9 cellular contexts compared by ENCODE assay signal in the genomic region with DNA sequence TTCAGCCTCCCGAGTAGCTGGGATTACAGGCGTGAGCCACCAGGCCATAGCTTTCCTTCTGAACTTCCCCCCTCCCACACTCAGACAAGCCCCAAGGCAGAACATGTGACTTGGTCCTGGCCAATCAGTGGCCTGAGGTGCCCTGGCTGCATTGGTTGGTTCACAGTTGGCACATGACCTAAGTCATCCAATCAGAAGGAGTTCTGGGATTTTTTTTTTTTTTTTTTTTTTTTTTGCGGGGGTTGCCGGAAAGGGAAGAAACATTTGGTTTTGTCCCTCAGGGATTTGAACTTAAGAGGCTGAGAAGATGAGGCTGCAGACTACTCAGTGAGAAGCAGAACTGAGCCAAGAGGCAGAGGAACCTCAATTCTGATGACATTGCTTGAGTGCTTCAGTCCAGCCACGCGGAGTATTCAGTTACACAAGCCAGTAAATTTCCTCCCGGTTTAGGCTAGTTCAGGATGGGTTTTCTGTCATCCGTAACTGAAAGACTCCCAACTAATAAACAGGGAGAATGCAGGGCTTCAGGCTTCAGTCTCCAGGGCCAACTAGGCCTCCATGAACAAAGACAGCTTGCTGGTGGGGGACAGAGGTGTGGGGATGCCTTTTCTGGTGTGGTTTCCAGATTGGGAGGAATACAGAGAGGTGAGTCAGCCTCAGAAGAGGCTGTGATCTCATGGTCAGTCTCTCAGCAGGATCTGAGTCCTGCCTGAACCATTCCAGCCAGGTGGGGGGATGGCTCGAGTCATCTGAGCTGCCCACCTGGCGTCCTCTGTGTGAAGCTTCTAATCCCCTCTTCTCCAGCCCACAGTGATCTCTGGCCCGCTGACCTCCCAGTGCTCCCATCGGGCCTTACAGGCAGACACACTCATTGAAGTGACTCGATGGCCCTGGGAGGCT. TPM values are rescaled to one million over a fixed set of nuclear protein-coding genes. Genes with fewer than 3 reads are reported as not detected.
A peak's percentile ranks its signal among the peaks of the same experiment; 100 is the strongest.
DNase-seq lines count a peak whose midpoint lies in the region; ATAC-seq and TF ChIP-seq lines count a peak whose summit lies in the region.
"Had no signal": no experiment of that assay in that cellular context is flagged by ENCODE, and none has a peak within 500 bp of the region (broad histone marks: within the 10 kb centered on the region; RNA-seq: fewer than 3 reads in every experiment).

No MANE protein-coding gene starts in this region.

- H2AFZ ChIP-seq in smooth muscle cell (ENCODE audit: low read depth) = no peak overlapping the region

- peaks cover 32% of the 10 kb centered on the region for H3K4me1 Mint-ChIP-seq in chondrocyte (ENCODE audit: low read depth)

- H3K9me3 Mint-ChIP-seq in chondrocyte (ENCODE audit: low read depth) = no peaks in the 10 kb centered on the region

- ATAC-seq in GM19351 (IDR thresholded peaks at IDR 0.05; ENCODE audit: unreplicated experiment) = peak; percentile 35
- ATAC-seq in GM21390 (IDR thresholded peaks at IDR 0.05; ENCODE audit: unreplicated experiment) = no peak
- ATAC-seq: Panc1 had no signal

- H3K36me3 Mint-ChIP-seq in chondrocyte (ENCODE audit: low read depth) = peaks cover 4% of the 10 kb centered on the region

- no peaks in the 10 kb centered on the region for H3K36me3 ChIP-seq in smooth muscle cell (ENCODE audit: low read depth)

- H3K4me3 Mint-ChIP-seq in chondrocyte (ENCODE audit: unreplicated experiment) = no peak overlapping the region

- no peaks in the 10 kb centered on the region for H3K27me3 ChIP-seq in smooth muscle cell (ENCODE audit: low read depth)

- no peak overlapping the region for H3K9ac ChIP-seq in smooth muscle cell (ENCODE audit: low read depth)

- H3F3A ChIP-seq in smooth muscle cell (ENCODE audit: low read depth) = peaks cover 13% of the 10 kb centered on the region

- H3K4me2 ChIP-seq in smooth muscle cell = no peak overlapping the region

- H3K27me3 Mint-ChIP-seq in chondrocyte (ENCODE audit: low read depth) = no peaks in the 10 kb centered on the region

- H3K27ac Mint-ChIP-seq in chondrocyte (ENCODE audit: unreplicated experiment) = peak overlapping the region; percentile 20

- no peak for TF ChIP-seq CTCF in chondrocyte (IDR thresholded peaks at IDR 0.05)
- no peak for TF ChIP-seq CTCF in smooth muscle cell (IDR thresholded peaks at IDR 0.05; ENCODE audit: borderline replicate concordance, insufficient read depth, poor library complexity, severe bottlenecking)

- no peaks in the 10 kb centered on the region for H3K9me3 ChIP-seq in smooth muscle cell (replicated peaks; ENCODE audit: low read depth)

- H4K20me1 ChIP-seq in smooth muscle cell (ENCODE audit: low read depth) = peaks cover 26% of the 10 kb centered on the region

- H3K27ac ChIP-seq in smooth muscle cell (ENCODE audit: low read depth) = peak overlapping the region; percentile 73

- 87% methylated on average over 13 of the region's 13 CpGs for WGBS in smooth muscle cell (ENCODE audit: low lambda C conversion rate)

- H3K4me3 ChIP-seq in smooth muscle cell = no peak overlapping the region

- H3K79me2 ChIP-seq in smooth muscle cell (ENCODE audit: low read depth) = peaks cover 1% of the 10 kb centered on the region

- H3K4me1 ChIP-seq in smooth muscle cell (ENCODE audit: low read depth) = no peaks in the 10 kb centered on the region

- DNase-seq in EH (ENCODE audit: low read depth) (peak; percentile 48), NCI-H2196 treated with DMSO at 0.1 percent for 48 hours (lab: John Stamatoyannopoulos, UW; ENCODE audit: unreplicated experiment) (peak; percentile 20), chondrocyte (ENCODE audit: low spot score) (peak; percentile 56), smooth muscle cell (lab: John Stamatoyannopoulos, UW; ENCODE audit: unreplicated experiment) (no peak), DMS114 treated with DMSO at 0.1 percent for 48 hours (lab: John Stamatoyannopoulos, UW; ENCODE audit: unreplicated experiment) (no peak), pons (ENCODE audit: low spot score) (no peak)

RNA-seq across cellular contexts. Expression of a gene that starts 9.2 kb away (rescaled TPM):
- total RNA-seq in chondrocyte = 391 to 435 TPM (median 409 TPM) in 3 replicates
- total RNA-seq in smooth muscle cell = 576 and 655 TPM in 2 replicates
- polyA plus RNA-seq in smooth muscle cell = 615 and 653 TPM in 2 replicates

Comparison
In these comparisons a context has a peak if more than half of its experiments do, and no peak if none do; other contexts are left out.
1. DNase-seq: peak in EH (single experiment), NCI-H2196 treated with DMSO at 0.1 percent for 48 hours (single experiment) and chondrocyte (single experiment); none in smooth muscle cell (single experiment), DMS114 treated with DMSO at 0.1 percent for 48 hours (single experiment) and pons (single experiment).